In the genomic region with DNA sequence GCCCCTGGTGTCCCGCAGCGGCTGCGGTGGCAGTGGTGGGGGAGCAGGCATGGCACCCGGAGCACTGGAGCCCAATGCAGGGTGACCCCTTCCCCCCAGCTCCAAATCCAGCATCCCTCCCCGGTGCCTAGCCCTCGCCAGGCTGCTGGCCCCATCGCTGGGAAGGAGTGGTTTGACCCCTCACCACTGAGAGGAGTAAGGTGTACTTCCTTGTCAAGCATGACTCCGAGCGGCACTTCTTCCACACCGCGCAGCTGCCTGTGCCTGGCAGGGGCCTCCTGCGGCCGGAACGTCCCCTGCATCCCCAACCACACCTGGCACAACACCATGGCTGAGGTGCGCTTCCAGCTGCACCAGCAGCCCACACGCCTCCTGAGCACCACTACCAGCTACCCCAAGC, we compare ENCODE assay signal across 2 cellular contexts.
TF ChIP-seq lines count a peak whose summit lies in the region.

No MANE protein-coding gene starts in this region.

TF ChIP-seq in HepG2, 621 proteins besides CTCF, POLR2A, EP300 and RAD21:
- TF ChIP-seq ZNF17 (CRISPR knock-in tag; IDR thresholded peaks at IDR 0.05) (peak; percentile 29; the same call in 1 of the 2 replicates), RBFOX2 (IDR thresholded peaks at IDR 0.05; ENCODE audit: low read depth, low read length) (0 out of 2 replicates have a peak, but pooled peaks have one; percentile 32)
- TF ChIP-seq, protein P1, sequence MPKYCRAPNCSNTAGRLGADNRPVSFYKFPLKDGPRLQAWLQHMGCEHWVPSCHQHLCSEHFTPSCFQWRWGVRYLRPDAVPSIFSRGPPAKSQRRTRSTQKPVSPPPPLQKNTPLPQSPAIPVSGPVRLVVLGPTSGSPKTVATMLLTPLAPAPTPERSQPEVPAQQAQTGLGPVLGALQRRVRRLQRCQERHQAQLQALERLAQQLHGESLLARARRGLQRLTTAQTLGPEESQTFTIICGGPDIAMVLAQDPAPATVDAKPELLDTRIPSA (CRISPR knock-in tag; IDR thresholded peaks at IDR 0.05; ENCODE audit: borderline replicate concordance) = no peak

TF ChIP-seq in H1, 55 proteins besides CTCF, POLR2A, EP300 and RAD21:
- TF ChIP-seq KDM4A (IDR thresholded peaks at IDR 0.05; ENCODE audit: low read depth, low read length, severe bottlenecking) (no peak), RNF2 (IDR thresholded peaks at IDR 0.05; ENCODE audit: borderline replicate concordance, low read depth, low read length, missing control alignments, poor library complexity, severe bottlenecking) (no peak), RFX5 (IDR thresholded peaks at IDR 0.05; ENCODE audit: borderline replicate concordance, low read depth, low read length) (no peak), CTBP2 (IDR thresholded peaks at IDR 0.05; ENCODE audit: borderline replicate concordance, insufficient read depth, insufficient read length, low read length) (no peak), BACH1 (IDR thresholded peaks at IDR 0.05; ENCODE audit: low read length) (no peak), SRF (IDR thresholded peaks at IDR 0.05; ENCODE audit: low read depth, low read length) (no peak), JUND (IDR thresholded peaks at IDR 0.05; ENCODE audit: low read length) (no peak), CHD1 (IDR thresholded peaks at IDR 0.05; ENCODE audit: low read depth, low read length) (no peak)
- TF ChIP-seq, protein P2, sequence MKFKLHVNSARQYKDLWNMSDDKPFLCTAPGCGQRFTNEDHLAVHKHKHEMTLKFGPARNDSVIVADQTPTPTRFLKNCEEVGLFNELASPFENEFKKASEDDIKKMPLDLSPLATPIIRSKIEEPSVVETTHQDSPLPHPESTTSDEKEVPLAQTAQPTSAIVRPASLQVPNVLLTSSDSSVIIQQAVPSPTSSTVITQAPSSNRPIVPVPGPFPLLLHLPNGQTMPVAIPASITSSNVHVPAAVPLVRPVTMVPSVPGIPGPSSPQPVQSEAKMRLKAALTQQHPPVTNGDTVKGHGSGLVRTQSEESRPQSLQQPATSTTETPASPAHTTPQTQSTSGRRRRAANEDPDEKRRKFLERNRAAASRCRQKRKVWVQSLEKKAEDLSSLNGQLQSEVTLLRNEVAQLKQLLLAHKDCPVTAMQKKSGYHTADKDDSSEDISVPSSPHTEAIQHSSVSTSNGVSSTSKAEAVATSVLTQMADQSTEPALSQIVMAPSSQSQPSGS (IDR thresholded peaks at IDR 0.05; ENCODE audit: low read length) = no peak
- TF ChIP-seq, protein P3, sequence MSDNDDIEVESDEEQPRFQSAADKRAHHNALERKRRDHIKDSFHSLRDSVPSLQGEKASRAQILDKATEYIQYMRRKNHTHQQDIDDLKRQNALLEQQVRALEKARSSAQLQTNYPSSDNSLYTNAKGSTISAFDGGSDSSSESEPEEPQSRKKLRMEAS (IDR thresholded peaks at IDR 0.05) = no peak
- TF ChIP-seq, protein P4, sequence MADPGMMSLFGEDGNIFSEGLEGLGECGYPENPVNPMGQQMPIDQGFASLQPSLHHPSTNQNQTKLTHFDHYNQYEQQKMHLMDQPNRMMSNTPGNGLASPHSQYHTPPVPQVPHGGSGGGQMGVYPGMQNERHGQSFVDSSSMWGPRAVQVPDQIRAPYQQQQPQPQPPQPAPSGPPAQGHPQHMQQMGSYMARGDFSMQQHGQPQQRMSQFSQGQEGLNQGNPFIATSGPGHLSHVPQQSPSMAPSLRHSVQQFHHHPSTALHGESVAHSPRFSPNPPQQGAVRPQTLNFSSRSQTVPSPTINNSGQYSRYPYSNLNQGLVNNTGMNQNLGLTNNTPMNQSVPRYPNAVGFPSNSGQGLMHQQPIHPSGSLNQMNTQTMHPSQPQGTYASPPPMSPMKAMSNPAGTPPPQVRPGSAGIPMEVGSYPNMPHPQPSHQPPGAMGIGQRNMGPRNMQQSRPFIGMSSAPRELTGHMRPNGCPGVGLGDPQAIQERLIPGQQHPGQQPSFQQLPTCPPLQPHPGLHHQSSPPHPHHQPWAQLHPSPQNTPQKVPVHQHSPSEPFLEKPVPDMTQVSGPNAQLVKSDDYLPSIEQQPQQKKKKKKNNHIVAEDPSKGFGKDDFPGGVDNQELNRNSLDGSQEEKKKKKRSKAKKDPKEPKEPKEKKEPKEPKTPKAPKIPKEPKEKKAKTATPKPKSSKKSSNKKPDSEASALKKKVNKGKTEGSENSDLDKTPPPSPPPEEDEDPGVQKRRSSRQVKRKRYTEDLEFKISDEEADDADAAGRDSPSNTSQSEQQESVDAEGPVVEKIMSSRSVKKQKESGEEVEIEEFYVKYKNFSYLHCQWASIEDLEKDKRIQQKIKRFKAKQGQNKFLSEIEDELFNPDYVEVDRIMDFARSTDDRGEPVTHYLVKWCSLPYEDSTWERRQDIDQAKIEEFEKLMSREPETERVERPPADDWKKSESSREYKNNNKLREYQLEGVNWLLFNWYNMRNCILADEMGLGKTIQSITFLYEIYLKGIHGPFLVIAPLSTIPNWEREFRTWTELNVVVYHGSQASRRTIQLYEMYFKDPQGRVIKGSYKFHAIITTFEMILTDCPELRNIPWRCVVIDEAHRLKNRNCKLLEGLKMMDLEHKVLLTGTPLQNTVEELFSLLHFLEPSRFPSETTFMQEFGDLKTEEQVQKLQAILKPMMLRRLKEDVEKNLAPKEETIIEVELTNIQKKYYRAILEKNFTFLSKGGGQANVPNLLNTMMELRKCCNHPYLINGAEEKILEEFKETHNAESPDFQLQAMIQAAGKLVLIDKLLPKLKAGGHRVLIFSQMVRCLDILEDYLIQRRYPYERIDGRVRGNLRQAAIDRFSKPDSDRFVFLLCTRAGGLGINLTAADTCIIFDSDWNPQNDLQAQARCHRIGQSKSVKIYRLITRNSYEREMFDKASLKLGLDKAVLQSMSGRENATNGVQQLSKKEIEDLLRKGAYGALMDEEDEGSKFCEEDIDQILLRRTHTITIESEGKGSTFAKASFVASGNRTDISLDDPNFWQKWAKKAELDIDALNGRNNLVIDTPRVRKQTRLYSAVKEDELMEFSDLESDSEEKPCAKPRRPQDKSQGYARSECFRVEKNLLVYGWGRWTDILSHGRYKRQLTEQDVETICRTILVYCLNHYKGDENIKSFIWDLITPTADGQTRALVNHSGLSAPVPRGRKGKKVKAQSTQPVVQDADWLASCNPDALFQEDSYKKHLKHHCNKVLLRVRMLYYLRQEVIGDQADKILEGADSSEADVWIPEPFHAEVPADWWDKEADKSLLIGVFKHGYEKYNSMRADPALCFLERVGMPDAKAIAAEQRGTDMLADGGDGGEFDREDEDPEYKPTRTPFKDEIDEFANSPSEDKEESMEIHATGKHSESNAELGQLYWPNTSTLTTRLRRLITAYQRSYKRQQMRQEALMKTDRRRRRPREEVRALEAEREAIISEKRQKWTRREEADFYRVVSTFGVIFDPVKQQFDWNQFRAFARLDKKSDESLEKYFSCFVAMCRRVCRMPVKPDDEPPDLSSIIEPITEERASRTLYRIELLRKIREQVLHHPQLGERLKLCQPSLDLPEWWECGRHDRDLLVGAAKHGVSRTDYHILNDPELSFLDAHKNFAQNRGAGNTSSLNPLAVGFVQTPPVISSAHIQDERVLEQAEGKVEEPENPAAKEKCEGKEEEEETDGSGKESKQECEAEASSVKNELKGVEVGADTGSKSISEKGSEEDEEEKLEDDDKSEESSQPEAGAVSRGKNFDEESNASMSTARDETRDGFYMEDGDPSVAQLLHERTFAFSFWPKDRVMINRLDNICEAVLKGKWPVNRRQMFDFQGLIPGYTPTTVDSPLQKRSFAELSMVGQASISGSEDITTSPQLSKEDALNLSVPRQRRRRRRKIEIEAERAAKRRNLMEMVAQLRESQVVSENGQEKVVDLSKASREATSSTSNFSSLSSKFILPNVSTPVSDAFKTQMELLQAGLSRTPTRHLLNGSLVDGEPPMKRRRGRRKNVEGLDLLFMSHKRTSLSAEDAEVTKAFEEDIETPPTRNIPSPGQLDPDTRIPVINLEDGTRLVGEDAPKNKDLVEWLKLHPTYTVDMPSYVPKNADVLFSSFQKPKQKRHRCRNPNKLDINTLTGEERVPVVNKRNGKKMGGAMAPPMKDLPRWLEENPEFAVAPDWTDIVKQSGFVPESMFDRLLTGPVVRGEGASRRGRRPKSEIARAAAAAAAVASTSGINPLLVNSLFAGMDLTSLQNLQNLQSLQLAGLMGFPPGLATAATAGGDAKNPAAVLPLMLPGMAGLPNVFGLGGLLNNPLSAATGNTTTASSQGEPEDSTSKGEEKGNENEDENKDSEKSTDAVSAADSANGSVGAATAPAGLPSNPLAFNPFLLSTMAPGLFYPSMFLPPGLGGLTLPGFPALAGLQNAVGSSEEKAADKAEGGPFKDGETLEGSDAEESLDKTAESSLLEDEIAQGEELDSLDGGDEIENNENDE (IDR thresholded peaks at IDR 0.05; ENCODE audit: insufficient replicate concordance, low read length) = no peak
- TF ChIP-seq, protein P5, sequence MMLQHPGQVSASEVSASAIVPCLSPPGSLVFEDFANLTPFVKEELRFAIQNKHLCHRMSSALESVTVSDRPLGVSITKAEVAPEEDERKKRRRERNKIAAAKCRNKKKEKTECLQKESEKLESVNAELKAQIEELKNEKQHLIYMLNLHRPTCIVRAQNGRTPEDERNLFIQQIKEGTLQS (IDR thresholded peaks at IDR 0.05; ENCODE audit: insufficient read depth, low read depth, low read length) = no peak
